In genomic region chr9:549425-549997, GRCh38 we compare ENCODE assay signal across 17 cellular contexts. TPM values are rescaled to one million over a fixed set of nuclear protein-coding genes. Genes with fewer than 3 reads are reported as not detected.
A peak's percentile ranks its signal among the peaks of the same experiment; 100 is the strongest.
DNase-seq lines count a peak whose midpoint lies in the region; ATAC-seq and TF ChIP-seq lines count a peak whose summit lies in the region.
"Had no signal": no experiment of that assay in that cellular context is flagged by ENCODE, and none has a peak within 500 bp of the region (broad histone marks: within the 10 kb centered on the region; RNA-seq: fewer than 3 reads in every experiment).

No MANE protein-coding gene starts in this region.

- H3K9me3 ChIP-seq in cardiac muscle cell (ENCODE audit: low read depth) (no peaks in the 10 kb centered on the region), right cardiac atrium (ENCODE audit: control insufficient read depth, low read length) (no peaks in the 10 kb centered on the region), SJCRH30 (replicated peaks) (no peaks in the 10 kb centered on the region)

- no peaks in the 10 kb centered on the region for H3K9me3 Mint-ChIP-seq in mesothelial cell of epicardium

- peak overlapping the region; percentile 38 for H3K56ac ChIP-seq in mesendoderm (ENCODE audit: low read length)

- H2AK5ac ChIP-seq in mesendoderm (ENCODE audit: low read length) = no peak overlapping the region

- ATAC-seq in right cardiac atrium (no peak), sciatic nerve (peak; percentile 32), HG03571 (IDR thresholded peaks at IDR 0.05; ENCODE audit: unreplicated experiment) (no peak)
- ATAC-seq: Panc1 had no signal

- DNase-seq in cardiac muscle cell (ENCODE audit: low read depth in 1 of 2, low spot score in 1 of 2) (no peak), right cardiac atrium (no peak), SJCRH30 (peak; percentile 7 to 29), mesendoderm (no peak), sciatic nerve (ENCODE audit: low spot score) (no peak), mesothelial cell of epicardium (ENCODE audit: low spot score in 2 of 2, unreplicated experiment in 2 of 2) (no peak)
- DNase-seq in stimulated activated CD8-positive, alpha-beta memory T cell treated with anti-CD3 and anti-CD28 coated beads, Interleukin-4, amount 100 ng/mL, for 48 hours = no peak
- DNase-seq: AML-193, C1 segment of cervical spinal cord, EL, Kasumi-1, NCI-H1417 treated with DMSO at 0.1 percent for 48 hours, NCI-H187, NCI-H345, NCI-H524 treated with DMSO at 0.1 percent for 48 hours had no signal

- H3K27ac Mint-ChIP-seq in mesothelial cell of epicardium = no peak overlapping the region

- H3K18ac ChIP-seq in mesendoderm (ENCODE audit: low read length) = no peak overlapping the region

- TF ChIP-seq CTCF in cardiac muscle cell (IDR thresholded peaks at IDR 0.05; ENCODE audit: low read depth, low read length) (no peak), mesothelial cell of epicardium (IDR thresholded peaks at IDR 0.05; ENCODE audit: unreplicated experiment) (no peak)

- 55% methylated on average over 12 of the region's 12 CpGs for WGBS in right cardiac atrium
- no CpG with 5 or more reads among the region's 12 CpGs for WGBS in mesendoderm (ENCODE audit: extremely low coverage, insufficient coverage, low lambda C conversion rate)

- no peak overlapping the region for H3K4ac ChIP-seq in mesendoderm (ENCODE audit: low read depth, low read length)

- peak overlapping the region; percentile 10 for H2BK5ac ChIP-seq in mesendoderm (ENCODE audit: low read length)

- H3K27me3 Mint-ChIP-seq in mesothelial cell of epicardium (ENCODE audit: low read depth) = no peaks in the 10 kb centered on the region

- no peaks in the 10 kb centered on the region for H3K79me1 ChIP-seq in mesendoderm (ENCODE audit: low read length)

- H3K36me3 ChIP-seq in cardiac muscle cell = no peaks in the 10 kb centered on the region
- no peaks in the 10 kb centered on the region for H3K36me3 ChIP-seq in SJCRH30
- no peaks in the 10 kb centered on the region for H3K36me3 ChIP-seq in mesendoderm (ENCODE audit: control insufficient read depth, insufficient read depth, low read length)

- H4K5ac ChIP-seq in mesendoderm (ENCODE audit: low read length) = peak overlapping the region; percentile 0

- H3K4me2 ChIP-seq in mesendoderm (ENCODE audit: low read length) = no peak overlapping the region

- H2BK15ac ChIP-seq in mesendoderm (replicated peaks; ENCODE audit: low read depth) = no peak overlapping the region

- H3K27ac ChIP-seq in cardiac muscle cell = peak overlapping the region; percentile 91
- no peak overlapping the region for H3K27ac ChIP-seq in right cardiac atrium (ENCODE audit: low read length)
- no peak overlapping the region for H3K27ac ChIP-seq in SJCRH30
- H3K27ac ChIP-seq in mesendoderm (ENCODE audit: low read depth, low read length) = no peak overlapping the region

- H4K8ac ChIP-seq in mesendoderm (ENCODE audit: low read depth, low read length) = no peak overlapping the region

- peaks cover 63% of the 10 kb centered on the region for H3K4me1 Mint-ChIP-seq in mesothelial cell of epicardium

- H3K4me3 ChIP-seq in cardiac muscle cell (no peak overlapping the region), right cardiac atrium (ENCODE audit: low read length) (no peak overlapping the region), SJCRH30 (no peak overlapping the region), mesendoderm (ENCODE audit: low read length) (no peak overlapping the region)

- no peak overlapping the region for H3K9ac ChIP-seq in mesendoderm (ENCODE audit: low read length)

- peaks cover 52% of the 10 kb centered on the region for H3K4me1 ChIP-seq in cardiac muscle cell (ENCODE audit: low read depth)
- H3K4me1 ChIP-seq in right cardiac atrium (ENCODE audit: control insufficient read depth, insufficient read depth, low read length) = peaks cover 21% of the 10 kb centered on the region
- H3K4me1 ChIP-seq in SJCRH30 = peaks cover 19% of the 10 kb centered on the region
- peaks cover 31% of the 10 kb centered on the region for H3K4me1 ChIP-seq in mesendoderm (ENCODE audit: control insufficient read depth, low read depth, low read length)

- intact Hi-C loops in right cardiac atrium (cut with DNase I) (loop anchor here in 1 of 4 donors (10.0 kb wide), 1 partner anchor 85 kb away; no protein-coding TSS in a partner anchor), sciatic nerve (cut with DNase I) (no loop called here)

- H3K79me2 ChIP-seq in mesendoderm (ENCODE audit: control insufficient read depth, insufficient read depth, low read length) = no peaks in the 10 kb centered on the region

- H3K23ac ChIP-seq in mesendoderm (ENCODE audit: low read length) = no peak overlapping the region

- H3K4me3 Mint-ChIP-seq in mesothelial cell of epicardium = no peak overlapping the region

- H2BK120ac ChIP-seq in mesendoderm (ENCODE audit: low read depth, low read length) = no peak overlapping the region

- no peaks in the 10 kb centered on the region for H3K36me3 Mint-ChIP-seq in mesothelial cell of epicardium

- no peaks in the 10 kb centered on the region for H3K27me3 ChIP-seq in cardiac muscle cell
- H3K27me3 ChIP-seq in right cardiac atrium (ENCODE audit: control insufficient read depth, insufficient read depth) = no peaks in the 10 kb centered on the region
- H3K27me3 ChIP-seq in SJCRH30 = no peaks in the 10 kb centered on the region
- H3K27me3 ChIP-seq in mesendoderm (ENCODE audit: insufficient read depth, low read length, poor library complexity) = no peaks in the 10 kb centered on the region

RNA-seq across cellular contexts. Expression of gene KANK1, which starts 45.0 kb away (rescaled TPM):
- 43.8 and 52.6 TPM in 2 replicates for total RNA-seq in cardiac muscle cell
- 35.9 and 53.9 TPM in 2 replicates for polyA plus RNA-seq in cardiac muscle cell
- 100 to 1,000 TPM; 135 to 178 (median 154) TPM for total RNA-seq in right cardiac atrium
- 83.6 TPM for polyA plus RNA-seq in right cardiac atrium
- 12.0 and 13.1 TPM in 2 replicates for total RNA-seq in SJCRH30 (2014; rRNA removed; shearing (Covaris generic))
- polyA plus RNA-seq in mesendoderm (2013, experiment 1 of 2) = 13.2 TPM
- polyA plus RNA-seq in mesendoderm (2013, experiment 2 of 2) = 13.6 TPM
- total RNA-seq in sciatic nerve = 42.1 TPM
- 54.7 to 59.1 TPM (median 58.3 TPM) in 3 replicates for total RNA-seq in mesothelial cell of epicardium

Comparison
In these comparisons a context has a peak if more than half of its experiments do, and no peak if none do; other contexts are left out.
1. DNase-seq: peak in SJCRH30 (2 of 2); none in cardiac muscle cell (0 of 2), right cardiac atrium (0 of 3), mesendoderm (single experiment), sciatic nerve (single experiment), stimulated activated CD8-positive, alpha-beta memory T cell treated with anti-CD3 and anti-CD28 coated beads, Interleukin-4, amount 100 ng/mL, for 48 hours (single experiment) and mesothelial cell of epicardium (0 of 2).